In genomic region chr12:49689236-49689635, GRCh38 we compare ENCODE assay signal across 1 cellular context.
TF ChIP-seq lines count a peak whose summit lies in the region.

No MANE protein-coding gene starts in this region.

TF ChIP-seq in GM12891, 5 proteins besides CTCF, POLR2A, EP300 and RAD21:
- TF ChIP-seq POU2F2 (IDR thresholded peaks at IDR 0.05; ENCODE audit: low read depth, low read length), result no peak
- TF ChIP-seq SPI1 (IDR thresholded peaks at IDR 0.05; ENCODE audit: low read depth, low read length), result 0 out of 2 replicates have a peak, but pooled peaks have one; percentile 18
